11 cellular contexts compared by ENCODE assay signal in genomic region chr1:211695135-211695816, GRCh38. TPM values are rescaled to one million over a fixed set of nuclear protein-coding genes. Genes with fewer than 3 reads are reported as not detected.
A peak's percentile ranks its signal among the peaks of the same experiment; 100 is the strongest.
DNase-seq lines count a peak whose midpoint lies in the region; ATAC-seq and TF ChIP-seq lines count a peak whose summit lies in the region.
"Had no signal": no experiment of that assay in that cellular context is flagged by ENCODE, and none has a peak within 500 bp of the region (broad histone marks: within the 10 kb centered on the region; RNA-seq: fewer than 3 reads in every experiment).

No MANE protein-coding gene starts in this region.

- H3K18ac ChIP-seq in mesendoderm (ENCODE audit: low read length) = no peak overlapping the region

- H3K4me2 ChIP-seq in Loucy (ENCODE audit: low read depth, low read length, poor library complexity, severe bottlenecking) (peak overlapping the region; percentile 10), mesendoderm (ENCODE audit: low read length) (peak overlapping the region; percentile 14)

- H2BK5ac ChIP-seq in mesendoderm (ENCODE audit: low read length) = peak overlapping the region; percentile 69

- H3K4ac ChIP-seq in mesendoderm (ENCODE audit: low read depth, low read length) = no peak overlapping the region

- intact Hi-C loops in posterior cingulate gyrus (cut with DNase I) = loop anchor here (5.0 kb wide), 1 partner anchor 37 kb away; no protein-coding TSS in a partner anchor

- no peak overlapping the region for H3K4me3 ChIP-seq in Loucy (ENCODE audit: low read length, poor library complexity, severe bottlenecking)
- H3K4me3 ChIP-seq in mesendoderm (ENCODE audit: low read length) = no peak overlapping the region

- H2AK5ac ChIP-seq in mesendoderm (ENCODE audit: low read length) = no peak overlapping the region

- no peaks in the 10 kb centered on the region for H3K9me3 ChIP-seq in Loucy (ENCODE audit: insufficient read depth, low read depth, low read length)

- H3F3A ChIP-seq in Loucy (ENCODE audit: low read depth) = 0 out of 2 replicates have a peak, but pooled peaks cover 2% of the 10 kb centered on the region

- no peaks in the 10 kb centered on the region for H3K9me2 ChIP-seq in Loucy (replicated peaks; ENCODE audit: low read depth, low read length)

- H2AFZ ChIP-seq in Loucy (ENCODE audit: low read length) = no peak overlapping the region

- H3K27me3 ChIP-seq in Loucy (ENCODE audit: insufficient read depth, low read length, poor library complexity, severe bottlenecking) = no peaks in the 10 kb centered on the region
- no peaks in the 10 kb centered on the region for H3K27me3 ChIP-seq in mesendoderm (ENCODE audit: insufficient read depth, low read length, poor library complexity)

- H2BK15ac ChIP-seq in mesendoderm (replicated peaks; ENCODE audit: low read depth) = no peak overlapping the region

- H3K36me3 ChIP-seq in Loucy (ENCODE audit: insufficient read depth, low read length) (no peaks in the 10 kb centered on the region), mesendoderm (ENCODE audit: control insufficient read depth, insufficient read depth, low read length) (no peaks in the 10 kb centered on the region)

- no peak overlapping the region for H4K5ac ChIP-seq in mesendoderm (ENCODE audit: low read length)

- peak; percentile 93 for DNase-seq in mesendoderm
- no peak for DNase-seq in posterior cingulate gyrus
- DNase-seq in GM19240 (ENCODE audit: insufficient read length, low spot score) = no peak
- no peak for DNase-seq in COLO668 (lab: John Stamatoyannopoulos, UW; ENCODE audit: unreplicated experiment)
- DNase-seq in HT-29 (ENCODE audit: low spot score) = no peak
- DNase-seq: activated CD4-positive, alpha-beta T cell treated with anti-CD3 and anti-CD28 coated beads, Interleukin-2, amount 50 U/mL, for 1 hour; cortex of kidney; NCI-H1694 treated with DMSO at 0.1 percent for 48 hours had no signal

- H3K79me1 ChIP-seq in mesendoderm (ENCODE audit: low read length) = no peaks in the 10 kb centered on the region

- H3K23ac ChIP-seq in mesendoderm (ENCODE audit: low read length) = no peak overlapping the region

- H3K4me1 ChIP-seq in Loucy (ENCODE audit: insufficient read depth, low read length, poor library complexity, severe bottlenecking) = peaks cover 24% of the 10 kb centered on the region
- peaks cover 4% of the 10 kb centered on the region for H3K4me1 ChIP-seq in mesendoderm (ENCODE audit: control insufficient read depth, low read depth, low read length)

- H3K56ac ChIP-seq in mesendoderm (ENCODE audit: low read length) = peak overlapping the region; percentile 53

- H4K8ac ChIP-seq in mesendoderm (ENCODE audit: low read depth, low read length) = no peak overlapping the region

- peak; percentile 49 for ATAC-seq in GM18870 (IDR thresholded peaks at IDR 0.05; ENCODE audit: unreplicated experiment)
- ATAC-seq in GM21825 (IDR thresholded peaks at IDR 0.05; ENCODE audit: unreplicated experiment) = peak; percentile 35

- H3K27ac ChIP-seq in mesendoderm (ENCODE audit: low read depth, low read length) = peak overlapping the region; percentile 43

- WGBS in mesendoderm (ENCODE audit: extremely low coverage, insufficient coverage, low lambda C conversion rate) = no CpG with 5 or more reads among the region's 10 CpGs

- H3K79me2 ChIP-seq in Loucy (ENCODE audit: insufficient read depth, low read length) (no peaks in the 10 kb centered on the region), mesendoderm (ENCODE audit: control insufficient read depth, insufficient read depth, low read length) (no peaks in the 10 kb centered on the region)

- no peaks in the 10 kb centered on the region for H4K20me1 ChIP-seq in Loucy (ENCODE audit: insufficient read depth, low read length, poor library complexity, severe bottlenecking)

- H3K9ac ChIP-seq in Loucy (ENCODE audit: low read depth, low read length, poor library complexity, severe bottlenecking) (no peak overlapping the region), mesendoderm (ENCODE audit: low read length) (no peak overlapping the region)

- no peak for TF ChIP-seq CTCF in Loucy (conservative IDR thresholded peaks at IDR 0.05; ENCODE audit: low read length)

- H2BK120ac ChIP-seq in mesendoderm (ENCODE audit: low read depth, low read length) = no peak overlapping the region

RNA-seq across cellular contexts. Expression of gene NEK2, which starts 19.9 kb away (rescaled TPM):
- polyA plus RNA-seq in mesendoderm (2013, experiment 1 of 2) = 13.0 TPM
- polyA plus RNA-seq in mesendoderm (2013, experiment 2 of 2) = 13.9 TPM
- total RNA-seq in HT-29 (2014; rRNA removed; shearing (Covaris generic)) = 30.5 and 36.4 TPM in 2 replicates
